Comparison of ENCODE assay signal across 16 cellular contexts in genomic region chr10:46553238-46554049, GRCh38. TPM values are rescaled to one million over a fixed set of nuclear protein-coding genes. Genes with fewer than 3 reads are reported as not detected.
A peak's percentile ranks its signal among the peaks of the same experiment; 100 is the strongest.
DNase-seq lines count a peak whose midpoint lies in the region; ATAC-seq and TF ChIP-seq lines count a peak whose summit lies in the region.
"Had no signal": no experiment of that assay in that cellular context is flagged by ENCODE, and none has a peak within 500 bp of the region (broad histone marks: within the 10 kb centered on the region; RNA-seq: fewer than 3 reads in every experiment).

No MANE protein-coding gene starts in this region.

- TF ChIP-seq CTCF in BE2C (IDR thresholded peaks at IDR 0.05; ENCODE audit: low read depth, low read length) = no peak
- no peak for TF ChIP-seq CTCF in Loucy (conservative IDR thresholded peaks at IDR 0.05; ENCODE audit: low read length)
- TF ChIP-seq CTCF in heart left ventricle (IDR thresholded peaks at IDR 0.05) = no peak

- ATAC-seq in heart left ventricle = no peak
- ATAC-seq: activated T-cell treated with anti-CD3 and anti-CD28 coated beads, Interleukin-2, amount 50 U/mL, for 4 hours; left lung had no signal

- H3K4me1 ChIP-seq in BE2C (no peaks in the 10 kb centered on the region), Loucy (ENCODE audit: insufficient read depth, low read length, poor library complexity, severe bottlenecking) (no peaks in the 10 kb centered on the region), heart left ventricle (peaks cover 0 to 13% (median 3%) of the 10 kb centered on the region in 12 donors)
- H3K4me1 ChIP-seq: breast epithelium had no signal

- H3F3A ChIP-seq in Loucy (ENCODE audit: low read depth) = no peaks in the 10 kb centered on the region

- H3K36me3 ChIP-seq in BE2C = no peaks in the 10 kb centered on the region
- H3K36me3 ChIP-seq in Loucy (ENCODE audit: insufficient read depth, low read length) = no peaks in the 10 kb centered on the region
- H3K36me3 ChIP-seq in heart left ventricle = no peaks in the 10 kb centered on the region
- H3K36me3 ChIP-seq: breast epithelium had no signal

- H4K20me1 ChIP-seq in Loucy (ENCODE audit: insufficient read depth, low read length, poor library complexity, severe bottlenecking) = no peaks in the 10 kb centered on the region

- H3K27me3 ChIP-seq in BE2C = peaks cover 3% of the 10 kb centered on the region; the same call in 1 of the 2 replicates
- H3K27me3 ChIP-seq in Loucy (ENCODE audit: insufficient read depth, low read length, poor library complexity, severe bottlenecking) = no peaks in the 10 kb centered on the region
- H3K27me3 ChIP-seq in heart left ventricle = peaks cover 30 to 92% (median 47%) of the 10 kb centered on the region in 9 donors

- intact Hi-C loops in heart left ventricle (cut with DNase I) = no loop called here
- intact Hi-C loops in posterior cingulate gyrus (cut with DNase I) = no loop called here

- DNase-seq in BE2C = peak; percentile 18
- DNase-seq in heart left ventricle = peak in 4 of 5 donors; percentile 7 to 52 (median 25)
- peak in 9 of 10 donors; percentile 1 to 85 (median 17) for DNase-seq in posterior cingulate gyrus
- DNase-seq in NCI-H526 treated with DMSO at 0.1 percent for 48 hours (lab: John Stamatoyannopoulos, UW) = no peak
- DNase-seq in SW480 (ENCODE audit: low spot score) = no peak
- no peak for DNase-seq in nucleus accumbens (lab: John Stamatoyannopoulos, UW)
- no peak for DNase-seq in activated CD4-positive, CD25-positive, alpha-beta regulatory T cell treated with anti-CD3 and anti-CD28 coated beads, Interleukin-2, amount 50 U/mL, for 72 hours
- DNase-seq: activated T-cell treated with anti-CD3 and anti-CD28 coated beads, Interleukin-2, amount 50 U/mL, for 4 hours; CD4-positive, CD25-positive, alpha-beta regulatory T cell; HFFc6; NCI-H82; stimulated activated CD4-positive, alpha-beta T cell treated with anti-CD3 and anti-CD28 coated beads, Interleukin-2, amount 100 ng/mL, for 48 hours; stimulated activated naive CD4-positive, alpha-beta T cell had no signal

- H2AFZ ChIP-seq in Loucy (ENCODE audit: low read length) = peak overlapping the region; percentile 39; the same call in 1 of the 2 replicates

- no peak overlapping the region for H3K9ac ChIP-seq in Loucy (ENCODE audit: low read depth, low read length, poor library complexity, severe bottlenecking)

- H3K9me2 ChIP-seq in Loucy (replicated peaks; ENCODE audit: low read depth, low read length) = no peaks in the 10 kb centered on the region

- H3K9me3 ChIP-seq in BE2C = no peaks in the 10 kb centered on the region
- H3K9me3 ChIP-seq in Loucy (ENCODE audit: insufficient read depth, low read depth, low read length) = no peaks in the 10 kb centered on the region
- H3K9me3 ChIP-seq in heart left ventricle = no peaks in the 10 kb centered on the region
- H3K9me3 ChIP-seq: breast epithelium, left lung had no signal

- H3K79me2 ChIP-seq in Loucy (ENCODE audit: insufficient read depth, low read length) = no peaks in the 10 kb centered on the region

- no peak for TF ChIP-seq POLR2A in heart left ventricle (IDR thresholded peaks at IDR 0.05)

- H3K4me2 ChIP-seq in Loucy (ENCODE audit: low read depth, low read length, poor library complexity, severe bottlenecking) = no peak overlapping the region

- WGBS in heart left ventricle, 4 donors = 72 to 77% (median 74%) methylated on average over 2 of the region's 2 CpGs

- no peak overlapping the region for H3K27ac ChIP-seq in heart left ventricle
- H3K27ac ChIP-seq: breast epithelium, left lung had no signal

- H3K4me3 ChIP-seq in BE2C (ENCODE audit: low read depth, low read length) (no peak overlapping the region), Loucy (ENCODE audit: low read length, poor library complexity, severe bottlenecking) (no peak overlapping the region), heart left ventricle (no peak overlapping the region)
- H3K4me3 ChIP-seq: breast epithelium, left lung had no signal

RNA-seq across cellular contexts. Expression of gene GPRIN2, which starts 3.0 kb away (rescaled TPM):
- polyA plus RNA-seq in BE2C (2012; ENCODE audit: insufficient read depth, insufficient read length, low read depth) = not detected
- under 1 TPM in 1 of 9 donors, not detected in 8; 0.50 TPM for total RNA-seq in heart left ventricle
- not detected for polyA plus RNA-seq in heart left ventricle
- total RNA-seq: activated T-cell treated with anti-CD3 and anti-CD28 coated beads, Interleukin-2, amount 50 U/mL, for 4 hours; CD4-positive, CD25-positive, alpha-beta regulatory T cell; HFFc6 had no signal
- polyA plus RNA-seq: CD4-positive, CD25-positive, alpha-beta regulatory T cell had no signal

RNA-seq across cellular contexts. Expression of gene SYT15, which starts 25.5 kb away (rescaled TPM):
- 1.4 TPM for polyA plus RNA-seq in BE2C (2012; ENCODE audit: insufficient read depth, insufficient read length, low read depth)
- total RNA-seq in heart left ventricle = 1 to 10 TPM; 1.0 to 5.2 (median 2.9) TPM
- polyA plus RNA-seq in heart left ventricle = 1 to 10 TPM; 1.2 to 1.3 TPM

Comparison
In these comparisons a context has a peak if more than half of its experiments do, and no peak if none do; other contexts are left out.
1. DNase-seq: peak in BE2C (single experiment), heart left ventricle (4 of 5) and posterior cingulate gyrus (9 of 10); none in NCI-H526 treated with DMSO at 0.1 percent for 48 hours (single experiment), SW480 (single experiment), nucleus accumbens (0 of 56) and activated CD4-positive, CD25-positive, alpha-beta regulatory T cell treated with anti-CD3 and anti-CD28 coated beads, Interleukin-2, amount 50 U/mL, for 72 hours (single experiment).